ENCODE assay signal across 1 cellular context in the genomic region with DNA sequence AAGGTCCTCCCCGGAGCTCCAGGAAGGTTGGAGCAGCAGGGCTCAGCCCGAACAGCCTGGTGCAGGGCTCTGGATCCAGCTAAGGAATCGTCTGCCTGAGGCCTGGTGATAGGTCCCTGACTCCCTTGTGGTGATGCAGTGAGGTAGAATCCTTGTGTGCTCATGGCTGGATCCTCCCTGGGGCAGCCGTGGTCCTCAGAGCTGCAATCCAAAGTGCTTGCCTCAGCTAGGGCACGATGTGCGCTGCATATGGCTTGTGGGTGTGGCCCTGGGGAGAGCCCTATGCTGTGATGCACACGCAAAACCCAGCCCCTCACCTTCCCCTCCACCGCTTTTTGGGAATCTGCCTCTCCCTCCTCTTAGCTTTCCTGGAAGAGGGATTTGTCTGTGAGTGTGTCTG.
TF ChIP-seq lines count a peak whose summit lies in the region.

No MANE protein-coding gene starts in this region.

TF ChIP-seq in K562, 482 proteins besides CTCF, POLR2A, EP300 and RAD21 (continued from another document):
- TF ChIP-seq, protein P1, sequence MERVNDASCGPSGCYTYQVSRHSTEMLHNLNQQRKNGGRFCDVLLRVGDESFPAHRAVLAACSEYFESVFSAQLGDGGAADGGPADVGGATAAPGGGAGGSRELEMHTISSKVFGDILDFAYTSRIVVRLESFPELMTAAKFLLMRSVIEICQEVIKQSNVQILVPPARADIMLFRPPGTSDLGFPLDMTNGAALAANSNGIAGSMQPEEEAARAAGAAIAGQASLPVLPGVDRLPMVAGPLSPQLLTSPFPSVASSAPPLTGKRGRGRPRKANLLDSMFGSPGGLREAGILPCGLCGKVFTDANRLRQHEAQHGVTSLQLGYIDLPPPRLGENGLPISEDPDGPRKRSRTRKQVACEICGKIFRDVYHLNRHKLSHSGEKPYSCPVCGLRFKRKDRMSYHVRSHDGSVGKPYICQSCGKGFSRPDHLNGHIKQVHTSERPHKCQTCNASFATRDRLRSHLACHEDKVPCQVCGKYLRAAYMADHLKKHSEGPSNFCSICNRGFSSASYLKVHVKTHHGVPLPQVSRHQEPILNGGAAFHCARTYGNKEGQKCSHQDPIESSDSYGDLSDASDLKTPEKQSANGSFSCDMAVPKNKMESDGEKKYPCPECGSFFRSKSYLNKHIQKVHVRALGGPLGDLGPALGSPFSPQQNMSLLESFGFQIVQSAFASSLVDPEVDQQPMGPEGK (CRISPR knock-in tag; IDR thresholded peaks at IDR 0.05; ENCODE audit: borderline replicate concordance), result no peak
- TF ChIP-seq RBBP5 (IDR thresholded peaks at IDR 0.05; ENCODE audit: borderline replicate concordance, insufficient read depth, low read length, poor library complexity, severe bottlenecking), result no peak
- no peak for TF ChIP-seq XRCC5 (IDR thresholded peaks at IDR 0.05; ENCODE audit: low read depth, low read length)
- TF ChIP-seq, protein P2, sequence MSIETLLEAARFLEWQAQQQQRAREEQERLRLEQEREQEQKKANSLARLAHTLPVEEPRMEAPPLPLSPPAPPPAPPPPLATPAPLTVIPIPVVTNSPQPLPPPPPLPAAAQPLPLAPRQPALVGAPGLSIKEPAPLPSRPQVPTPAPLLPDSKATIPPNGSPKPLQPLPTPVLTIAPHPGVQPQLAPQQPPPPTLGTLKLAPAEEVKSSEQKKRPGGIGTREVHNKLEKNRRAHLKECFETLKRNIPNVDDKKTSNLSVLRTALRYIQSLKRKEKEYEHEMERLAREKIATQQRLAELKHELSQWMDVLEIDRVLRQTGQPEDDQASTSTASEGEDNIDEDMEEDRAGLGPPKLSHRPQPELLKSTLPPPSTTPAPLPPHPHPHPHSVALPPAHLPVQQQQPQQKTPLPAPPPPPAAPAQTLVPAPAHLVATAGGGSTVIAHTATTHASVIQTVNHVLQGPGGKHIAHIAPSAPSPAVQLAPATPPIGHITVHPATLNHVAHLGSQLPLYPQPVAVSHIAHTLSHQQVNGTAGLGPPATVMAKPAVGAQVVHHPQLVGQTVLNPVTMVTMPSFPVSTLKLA (conservative IDR thresholded peaks at IDR 0.05), result no peak
- no peak for TF ChIP-seq RNF2 (IDR thresholded peaks at IDR 0.05)
- TF ChIP-seq, protein P3, sequence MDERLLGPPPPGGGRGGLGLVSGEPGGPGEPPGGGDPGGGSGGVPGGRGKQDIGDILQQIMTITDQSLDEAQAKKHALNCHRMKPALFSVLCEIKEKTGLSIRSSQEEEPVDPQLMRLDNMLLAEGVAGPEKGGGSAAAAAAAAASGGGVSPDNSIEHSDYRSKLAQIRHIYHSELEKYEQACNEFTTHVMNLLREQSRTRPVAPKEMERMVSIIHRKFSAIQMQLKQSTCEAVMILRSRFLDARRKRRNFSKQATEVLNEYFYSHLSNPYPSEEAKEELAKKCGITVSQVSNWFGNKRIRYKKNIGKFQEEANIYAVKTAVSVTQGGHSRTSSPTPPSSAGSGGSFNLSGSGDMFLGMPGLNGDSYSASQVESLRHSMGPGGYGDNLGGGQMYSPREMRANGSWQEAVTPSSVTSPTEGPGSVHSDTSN (CRISPR knock-in tag; IDR thresholded peaks at IDR 0.05; ENCODE audit: low read depth), result no peak
- TF ChIP-seq, protein P3 (tag; conservative IDR thresholded peaks at IDR 0.05; ENCODE audit: low read depth), result no peak
- TF ChIP-seq TOE1 (IDR thresholded peaks at IDR 0.05; ENCODE audit: borderline replicate concordance), result no peak
- TF ChIP-seq TOE1 (CRISPR knock-in tag; IDR thresholded peaks at IDR 0.05; ENCODE audit: borderline replicate concordance, low read depth), result no peak
- TF ChIP-seq TCF7L2 (IDR thresholded peaks at IDR 0.05; ENCODE audit: low read depth, low read length), result no peak
- no peak for TF ChIP-seq TRIM28 (IDR thresholded peaks at IDR 0.05)
